In genomic region chr6:85404497-85405174, GRCh38 we compare ENCODE assay signal across 8 cellular contexts. TPM values are rescaled to one million over a fixed set of nuclear protein-coding genes. Genes with fewer than 3 reads are reported as not detected.
DNase-seq lines count a peak whose midpoint lies in the region; ATAC-seq and TF ChIP-seq lines count a peak whose summit lies in the region.

No MANE protein-coding gene starts in this region.

- H3K79me2 ChIP-seq in mesendoderm (ENCODE audit: control insufficient read depth, insufficient read depth, low read length): no peaks in the 10 kb centered on the region

- H3K56ac ChIP-seq in mesendoderm (ENCODE audit: low read length): no peak overlapping the region

- no peak for TF ChIP-seq CTCF in CD8-positive, alpha-beta T cell (IDR thresholded peaks at IDR 0.05)
- TF ChIP-seq CTCF in adrenal gland (IDR thresholded peaks at IDR 0.05): no peak

- intact Hi-C loops in CD8-positive, alpha-beta T cell (cut with DNase I, micrococcal nuclease): loop anchor here in 1 of 2 experiments (2.0 to 5.0 kb wide), 3 partner anchors 42 to 78 kb away; no protein-coding TSS in a partner anchor
- intact Hi-C loops in adrenal gland (cut with DNase I): no loop called here

- H2BK5ac ChIP-seq in mesendoderm (ENCODE audit: low read length): no peak overlapping the region

- H3K9me3 ChIP-seq in CD8-positive, alpha-beta T cell (ENCODE audit: low read length): no peaks in the 10 kb centered on the region
- H3K9me3 ChIP-seq in adrenal gland (replicated peaks in 1 of 3): no peaks in the 10 kb centered on the region

- H3K36me3 Mint-ChIP-seq in CD8-positive, alpha-beta T cell: no peaks in the 10 kb centered on the region

- peak overlapping the region; percentile 19 for H3K4me3 Mint-ChIP-seq in CD8-positive, alpha-beta T cell

- no peak overlapping the region for H4K8ac ChIP-seq in mesendoderm (ENCODE audit: low read depth, low read length)

- no peak overlapping the region for H3K9ac ChIP-seq in mesendoderm (ENCODE audit: low read length)

- no peak overlapping the region for H2BK15ac ChIP-seq in mesendoderm (replicated peaks; ENCODE audit: low read depth)

- no peak overlapping the region for H3K4me2 ChIP-seq in mesendoderm (ENCODE audit: low read length)

- H3K4me1 ChIP-seq in CD8-positive, alpha-beta T cell (ENCODE audit: insufficient read depth, low read length): peaks cover 56% of the 10 kb centered on the region
- no peaks in the 10 kb centered on the region for H3K4me1 ChIP-seq in adrenal gland (replicated peaks in 1 of 2)
- peaks cover 2% of the 10 kb centered on the region for H3K4me1 ChIP-seq in mesendoderm (ENCODE audit: control insufficient read depth, low read depth, low read length)

- peak overlapping the region; percentile 25 for H3K18ac ChIP-seq in mesendoderm (ENCODE audit: low read length)

- TF ChIP-seq POLR2A in adrenal gland (IDR thresholded peaks at IDR 0.05): no peak

- H3K4me1 Mint-ChIP-seq in CD8-positive, alpha-beta T cell (ENCODE audit: low read depth): peaks cover 70% of the 10 kb centered on the region

- CTCF ChIA-PET in CD8-positive, alpha-beta T cell (lab: Charles Lee): interaction anchor here (1.0 to 6.6 kb wide), 3 partner anchors 32 to 79 kb away, joined by 3 to 36 read pairs (median 13); partner anchors contain the start of gene NT5E

- peak overlapping the region; percentile 91 for H3K27ac Mint-ChIP-seq in CD8-positive, alpha-beta T cell

- H4K5ac ChIP-seq in mesendoderm (ENCODE audit: low read length): no peak overlapping the region

- ATAC-seq in CD8-positive, alpha-beta T cell: peak; percentile 26
- ATAC-seq in HG02798 (IDR thresholded peaks at IDR 0.05; ENCODE audit: poor library complexity, unreplicated experiment): peak; percentile 2

- H3K27me3 Mint-ChIP-seq in CD8-positive, alpha-beta T cell (ENCODE audit: low read depth): no peaks in the 10 kb centered on the region

- H3K27ac ChIP-seq in CD8-positive, alpha-beta T cell (ENCODE audit: low read depth, low read length): no peak overlapping the region
- H3K27ac ChIP-seq in adrenal gland (peak overlapping the region in 1 of 5 donors; percentile 8), mesendoderm (ENCODE audit: low read depth, low read length) (no peak overlapping the region)

- no peaks in the 10 kb centered on the region for H3K27me3 ChIP-seq in CD8-positive, alpha-beta T cell (ENCODE audit: insufficient read depth, low read length)
- H3K27me3 ChIP-seq in adrenal gland: no peaks in the 10 kb centered on the region
- H3K27me3 ChIP-seq in mesendoderm (ENCODE audit: insufficient read depth, low read length, poor library complexity): no peaks in the 10 kb centered on the region

- peak overlapping the region; percentile 24 for H3K4ac ChIP-seq in mesendoderm (ENCODE audit: low read depth, low read length)

- no peaks in the 10 kb centered on the region for H3K9me3 Mint-ChIP-seq in CD8-positive, alpha-beta T cell

- no peak overlapping the region for H3K4me3 ChIP-seq in CD8-positive, alpha-beta T cell (ENCODE audit: low read depth, low read length)
- H3K4me3 ChIP-seq in adrenal gland: no peak overlapping the region
- no peak overlapping the region for H3K4me3 ChIP-seq in mesendoderm (ENCODE audit: low read length)

- H3K23ac ChIP-seq in mesendoderm (ENCODE audit: low read length): no peak overlapping the region

- DNase-seq in CD8-positive, alpha-beta T cell: no peak
- DNase-seq in adrenal gland (peak in 4 of 7 donors; percentile 11 to 42 (median 17)), mesendoderm (no peak), NCI-H748 treated with DMSO at 0.1 percent for 48 hours (lab: John Stamatoyannopoulos, UW) (no peak), OCI-M2 (lab: John Stamatoyannopoulos, UW; ENCODE audit: unreplicated experiment) (no peak), NCI-H82 treated with DMSO at 0.1 percent for 48 hours (lab: John Stamatoyannopoulos, UW; ENCODE audit: unreplicated experiment) (no peak)
- DNase-seq in activated CD4-positive, alpha-beta T cell treated with anti-CD3 and anti-CD28 coated beads, Interleukin-2, amount 50 U/mL, for 1 hour: no peak

- no peaks in the 10 kb centered on the region for H3K36me3 ChIP-seq in CD8-positive, alpha-beta T cell (ENCODE audit: insufficient read depth, low read length)
- no peaks in the 10 kb centered on the region for H3K36me3 ChIP-seq in adrenal gland (replicated peaks in 1 of 2)
- no peaks in the 10 kb centered on the region for H3K36me3 ChIP-seq in mesendoderm (ENCODE audit: control insufficient read depth, insufficient read depth, low read length)

- no peak overlapping the region for H2AK5ac ChIP-seq in mesendoderm (ENCODE audit: low read length)

- no peaks in the 10 kb centered on the region for H3K79me1 ChIP-seq in mesendoderm (ENCODE audit: low read length)

- WGBS in adrenal gland, 4 donors: 62 to 74% (median 67%) methylated on average over 12 of the region's 12 CpGs
- WGBS in mesendoderm (ENCODE audit: extremely low coverage, insufficient coverage, low lambda C conversion rate): no CpG with 5 or more reads among the region's 12 CpGs

- POLR2A ChIA-PET in CD8-positive, alpha-beta T cell (lab: Charles Lee): interaction anchor here (0.7 to 3.0 kb wide), 4 partner anchors 19 to 238 kb away, joined by 3 to 16 read pairs (median 3); partner anchors contain the start of genes NT5E and SYNCRIP

- H2BK120ac ChIP-seq in mesendoderm (ENCODE audit: low read depth, low read length): no peak overlapping the region

RNA-seq across cellular contexts. Expression of gene NT5E, which starts 45.2 kb away (rescaled TPM):
- total RNA-seq in CD8-positive, alpha-beta T cell: 10 to 100 TPM; 12.7 to 13.0 TPM
- total RNA-seq in adrenal gland: 10 to 100 TPM in 5 of 8 donors, 1 to 10 TPM in 3; 3.6 to 13.2 (median 10.9) TPM
- 10 to 100 TPM in 1 of 3 donors, 1 to 10 TPM in 2; 2.9 to 14.2 (median 3.2) TPM for polyA plus RNA-seq in adrenal gland
- 0.62 TPM for polyA plus RNA-seq in mesendoderm (2013, experiment 1 of 2)
- 0.50 TPM for polyA plus RNA-seq in mesendoderm (2013, experiment 2 of 2)

Comparison
In these comparisons a context has a peak if more than half of its experiments do, and no peak if none do; other contexts are left out.
1. DNase-seq: peak in adrenal gland (4 of 7); none in CD8-positive, alpha-beta T cell (0 of 7), mesendoderm (single experiment), NCI-H748 treated with DMSO at 0.1 percent for 48 hours (single experiment), OCI-M2 (single experiment), NCI-H82 treated with DMSO at 0.1 percent for 48 hours (single experiment) and activated CD4-positive, alpha-beta T cell treated with anti-CD3 and anti-CD28 coated beads, Interleukin-2, amount 50 U/mL, for 1 hour (single experiment).